In genomic region chr6:123427008-123427407, GRCh38 we compare ENCODE assay signal across 27 cellular contexts.
"Had no signal": no experiment of that assay in that cellular context is flagged by ENCODE, and none has a peak within 500 bp of the region (broad histone marks: within the 10 kb centered on the region; RNA-seq: fewer than 3 reads in every experiment).

No MANE protein-coding gene starts in this region.

- H3K27me3 ChIP-seq: colonic mucosa, dorsolateral prefrontal cortex, esophagus muscularis mucosa, esophagus squamous epithelium, foreskin keratinocyte, gastroesophageal sphincter, heart left ventricle, heart right ventricle had no signal

- DNase-seq: colonic mucosa; cortex of kidney; dermis blood vessel endothelial cell; dorsolateral prefrontal cortex; effector CD4-positive, alpha-beta T cell; effector CD8-positive, alpha-beta T cell; effector memory CD4-positive, alpha-beta T cell; effector memory CD8-positive, alpha-beta T cell; endodermal cell; erythroblast; esophagus squamous epithelium; foreskin fibroblast; foreskin keratinocyte; foreskin melanocyte; glutamatergic neuron; head of caudate nucleus; heart left ventricle; heart right ventricle had no signal

- H3K9me3 ChIP-seq: colonic mucosa, esophagus muscularis mucosa, esophagus squamous epithelium, gastroesophageal sphincter, heart left ventricle, heart right ventricle had no signal

- H3K4me3 ChIP-seq: colonic mucosa, coronary artery, dorsolateral prefrontal cortex, esophagus muscularis mucosa, esophagus squamous epithelium, gastroesophageal sphincter, heart left ventricle, heart right ventricle had no signal

- H3K27ac ChIP-seq: colonic mucosa, coronary artery, dorsolateral prefrontal cortex, epithelial cell of prostate, esophagus muscularis mucosa, esophagus squamous epithelium, foreskin keratinocyte, gastroesophageal sphincter, heart left ventricle, heart right ventricle had no signal

- ATAC-seq: effector memory CD8-positive, alpha-beta T cell; esophagus mucosa; foreskin keratinocyte; gastroesophageal sphincter; heart left ventricle; heart right ventricle had no signal

- H3K36me3 ChIP-seq: colonic mucosa, esophagus muscularis mucosa, esophagus squamous epithelium, gastroesophageal sphincter, heart left ventricle, heart right ventricle had no signal

- H3K4me1 ChIP-seq: colonic mucosa, esophagus muscularis mucosa, esophagus squamous epithelium, foreskin keratinocyte, gastroesophageal sphincter had no signal

- FAIRE-seq: colon, endometrium, endothelial cell of umbilical vein, frontal cortex had no signal
